In genomic region chr16:31491778-31492418, GRCh38 we compare ENCODE assay signal across 30 cellular contexts. TPM values are rescaled to one million over a fixed set of nuclear protein-coding genes. Genes with fewer than 3 reads are reported as not detected.
"Had no signal": no experiment of that assay in that cellular context is flagged by ENCODE, and none has a peak within 500 bp of the region (broad histone marks: within the 10 kb centered on the region; RNA-seq: fewer than 3 reads in every experiment).

No MANE protein-coding gene starts in this region.

- DNase-seq: colonic mucosa; dermis blood vessel endothelial cell; effector memory CD4-positive, alpha-beta T cell; erythroblast; esophagus squamous epithelium; foreskin melanocyte; hypothalamus; immature natural killer cell; islet precursor cell; left ventricle myocardium superior; lower lobe of right lung; stimulated activated CD4-positive, alpha-beta T cell treated with anti-CD3 and anti-CD28 coated beads, Interleukin-2, amount 100 ng/mL, for 24 hours; stimulated activated CD4-positive, alpha-beta T cell treated with anti-CD3 and anti-CD28 coated beads, Interleukin-4, amount 100 ng/mL, for 24 hours; stimulated activated naive CD8-positive, alpha-beta T cell treated with anti-CD3 and anti-CD28 coated beads, Interleukin-15, Interleukin-2, amounts not matched to agents 100 U/mL and 50 U/mL, for 24 hours; substantia nigra; testis; tibial artery had no signal

- H3K9me3 ChIP-seq: colonic mucosa, esophagus squamous epithelium, lower lobe of right lung, neutrophil, prostate gland, right atrium auricular region, testis, tibial artery had no signal

- ATAC-seq: left ventricle myocardium superior; lower lobe of right lung; natural killer cell treated with Interleukin-12 subunit alpha and Interleukin-12 subunit beta and Interleukin-15 and Interleukin-18, amount 100 ng/mL, for 72 hours; sciatic nerve; stimulated activated memory B cell treated with anti-CD40 and anti-IgM and Interleukin-4, amounts not matched to agents 10 μg/mL and 1 μg/mL and 100 μg/mL, for 72 hours; stimulated activated naive CD8-positive, alpha-beta T cell treated with anti-CD3 and anti-CD28 coated beads, Interleukin-15, Interleukin-2, amounts not matched to agents 100 U/mL and 50 U/mL, for 24 hours had no signal

- H3K9me3 Mint-ChIP-seq: natural killer cell treated with Interleukin-12 subunit alpha and Interleukin-12 subunit beta and Interleukin-15 and Interleukin-18, amount 100 ng/mL, for 72 hours; neural crest cell; stimulated activated memory B cell treated with anti-CD40 and anti-IgM and Interleukin-4, amounts not matched to agents 10 μg/mL and 1 μg/mL and 100 μg/mL, for 72 hours; type B pancreatic cell had no signal

- H3K4me3 Mint-ChIP-seq: immature natural killer cell; natural killer cell treated with Interleukin-12 subunit alpha and Interleukin-12 subunit beta and Interleukin-15 and Interleukin-18, amount 100 ng/mL, for 72 hours; neural crest cell; stimulated activated memory B cell treated with anti-CD40 and anti-IgM and Interleukin-4, amounts not matched to agents 10 μg/mL and 1 μg/mL and 100 μg/mL, for 72 hours; type B pancreatic cell had no signal

- H3K27ac Mint-ChIP-seq: stimulated activated memory B cell treated with anti-CD40 and anti-IgM and Interleukin-4, amounts not matched to agents 10 μg/mL and 1 μg/mL and 100 μg/mL, for 72 hours; type B pancreatic cell had no signal

- H3K9ac ChIP-seq: parathyroid adenoma had no signal

- H3K27ac ChIP-seq: colonic mucosa, esophagus squamous epithelium, lower lobe of right lung, neutrophil, parathyroid adenoma, prostate gland, right atrium auricular region, testis, tibial artery had no signal

- H3K4me3 ChIP-seq: colonic mucosa, esophagus squamous epithelium, lower lobe of right lung, prostate gland, right atrium auricular region, testis, tibial artery had no signal

- H3K27me3 Mint-ChIP-seq: natural killer cell treated with Interleukin-12 subunit alpha and Interleukin-12 subunit beta and Interleukin-15 and Interleukin-18, amount 100 ng/mL, for 72 hours; stimulated activated memory B cell treated with anti-CD40 and anti-IgM and Interleukin-4, amounts not matched to agents 10 μg/mL and 1 μg/mL and 100 μg/mL, for 72 hours had no signal

- H3K36me3 ChIP-seq: colonic mucosa had no signal

- H3K4me1 ChIP-seq: prostate gland had no signal

- H3K27me3 ChIP-seq: colonic mucosa, right atrium auricular region, testis had no signal

- H3K36me3 Mint-ChIP-seq: natural killer cell treated with Interleukin-12 subunit alpha and Interleukin-12 subunit beta and Interleukin-15 and Interleukin-18, amount 100 ng/mL, for 72 hours had no signal

RNA-seq across cellular contexts. Expression of gene SLC5A2, which starts 9.0 kb away (rescaled TPM):
- total RNA-seq: dermis blood vessel endothelial cell; esophagus squamous epithelium; left ventricle myocardium superior; mesenteric fat pad; natural killer cell treated with Interleukin-12 subunit alpha and Interleukin-12 subunit beta and Interleukin-15 and Interleukin-18, amount 100 ng/mL, for 72 hours; neural crest cell; omental fat pad; right atrium auricular region; sciatic nerve; skeletal muscle tissue had no signal

RNA-seq across cellular contexts. Expression of gene AHSP, which starts 35.8 kb away (rescaled TPM):
- total RNA-seq: colonic mucosa; dermis blood vessel endothelial cell; esophagus squamous epithelium; left ventricle myocardium superior; lower lobe of right lung; mesenteric fat pad; natural killer cell treated with Interleukin-12 subunit alpha and Interleukin-12 subunit beta and Interleukin-15 and Interleukin-18, amount 100 ng/mL, for 72 hours; neural crest cell; omental fat pad; prostate gland had no signal
- polyA plus RNA-seq: urinary bladder had no signal
